In the genomic region with DNA sequence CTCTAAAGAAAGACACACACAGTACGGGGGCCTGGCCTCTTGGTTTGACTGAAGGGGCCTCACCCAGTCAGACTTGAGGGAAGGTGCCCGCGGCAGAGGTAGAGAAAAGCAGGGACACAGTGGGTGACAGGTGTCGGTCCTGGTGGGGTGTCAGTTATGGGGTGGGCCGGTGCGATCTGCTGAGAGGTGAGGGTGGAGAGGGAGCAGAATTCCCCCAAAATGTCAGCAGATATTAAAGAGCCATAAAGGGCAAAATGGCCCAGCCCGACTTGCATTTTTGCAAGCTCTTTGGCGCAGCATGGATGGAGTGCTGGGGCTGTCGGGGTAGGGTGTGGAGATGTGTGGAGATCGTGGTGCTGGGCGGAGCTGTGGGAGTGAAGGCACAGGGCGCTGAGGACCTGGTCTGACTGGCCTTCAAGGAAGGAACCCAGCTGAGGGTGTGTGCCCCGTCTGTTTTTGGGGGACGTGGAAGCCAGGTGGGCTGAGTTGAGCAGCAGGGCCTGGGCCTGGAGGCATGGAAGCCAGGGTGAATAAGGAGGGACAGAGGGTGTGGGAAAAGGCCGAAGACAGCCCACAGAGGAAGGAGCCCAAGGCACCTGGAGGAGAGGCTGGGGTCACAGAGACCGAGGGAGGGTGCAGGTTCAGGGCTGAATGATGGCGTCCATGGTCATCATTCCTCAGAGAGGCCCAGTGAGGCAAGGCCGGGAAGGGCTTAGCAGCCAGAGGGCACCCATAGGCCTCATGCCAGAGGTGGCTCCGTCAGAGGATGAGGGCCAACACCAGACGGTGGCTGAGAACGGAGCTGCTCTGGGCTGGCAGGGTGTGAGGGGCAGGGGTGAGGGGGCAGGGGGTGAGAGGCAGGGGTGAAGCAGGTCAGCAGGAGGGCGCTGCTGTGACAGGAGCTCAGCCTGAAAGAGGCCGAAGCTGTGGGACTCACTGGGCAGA, we compare ENCODE assay signal across 14 cellular contexts. TPM values are rescaled to one million over a fixed set of nuclear protein-coding genes. Genes with fewer than 3 reads are reported as not detected.
A peak's percentile ranks its signal among the peaks of the same experiment; 100 is the strongest.
DNase-seq lines count a peak whose midpoint lies in the region; ATAC-seq, FAIRE-seq and TF ChIP-seq lines count a peak whose summit lies in the region.
"Had no signal": no experiment of that assay in that cellular context is flagged by ENCODE, and none has a peak within 500 bp of the region (broad histone marks: within the 10 kb centered on the region; RNA-seq: fewer than 3 reads in every experiment).

No MANE protein-coding gene starts in this region.

- no peak for TF ChIP-seq POLR2A in upper lobe of left lung (IDR thresholded peaks at IDR 0.05)
- no peak for TF ChIP-seq POLR2A in HepG2 (IDR thresholded peaks at IDR 0.05; ENCODE audit: insufficient read depth in 1 of 2, low read depth in 2 of 2, low read length in 2 of 2)

- intact Hi-C loops in activated naive CD4-positive, alpha-beta T cell treated with anti-CD3 and anti-CD28 coated beads for 36 hours (cut with micrococcal nuclease) = no loop called here
- intact Hi-C loops in lower lobe of right lung (cut with DNase I) = no loop called here
- intact Hi-C loops in HepG2 (cut with micrococcal nuclease; ENCODE audit: unreplicated experiment) = no loop called here

- H3K36me3 Mint-ChIP-seq in activated naive CD4-positive, alpha-beta T cell treated with anti-CD3 and anti-CD28 coated beads for 36 hours (ENCODE audit: low read depth) = peaks cover 9% of the 10 kb centered on the region
- H3K36me3 Mint-ChIP-seq in activated naive CD4-positive, alpha-beta T cell treated with anti-CD3 and anti-CD28 coated beads, Interleukin-2, amount 50 U/mL, for 72 hours = peaks cover 0 to 4% of the 10 kb centered on the region in 2 donors

- CTCF ChIA-PET in activated naive CD4-positive, alpha-beta T cell treated with anti-CD3 and anti-CD28 coated beads for 36 hours (lab: Charles Lee) = interaction anchor here (0.6 kb wide), 1 partner anchor 107 kb away, joined by 4 read pairs; no protein-coding TSS in a partner anchor
- CTCF ChIA-PET in HepG2 (lab: Yijun Ruan, JAX; ENCODE audit: low intra/inter-chr PET ratio, low total read pairs) = no interaction called here

- no peak overlapping the region for H2AFZ ChIP-seq in HepG2 (ENCODE audit: low read length)

- no peak for TF ChIP-seq CTCF in lower lobe of right lung (IDR thresholded peaks at IDR 0.05)
- TF ChIP-seq CTCF in upper lobe of left lung (IDR thresholded peaks at IDR 0.05) = no peak
- no peak for TF ChIP-seq CTCF in HepG2 (CRISPR knock-in tag; IDR thresholded peaks at IDR 0.05)

- no peak for FAIRE-seq in HepG2 (lab: Jason Lieb, UNC)

- 93 to 95% methylated on average over 21 to 23 of the region's 23 CpGs for WGBS in upper lobe of left lung, 2 donors
- whole genome bisulfite sequencing in HepG2 (ENCODE audit: low lambda C conversion rate) = 96% methylated on average over 23 of the region's 23 CpGs

- H3K9ac ChIP-seq in HepG2 (ENCODE audit: insufficient read depth, low read depth, low read length) = no peak overlapping the region

- no peak for DNase-seq in activated naive CD4-positive, alpha-beta T cell treated with anti-CD3 and anti-CD28 coated beads for 36 hours
- no peak for DNase-seq in activated naive CD4-positive, alpha-beta T cell treated with Interleukin-2 at 50 U/mL for 16 hours
- no peak for DNase-seq in activated naive CD4-positive, alpha-beta T cell treated with anti-CD3 and anti-CD28 coated beads, Interleukin-2, amount 50 U/mL, for 72 hours (ENCODE audit: low spot score in 2 of 2)
- DNase-seq in lower lobe of right lung (no peak), upper lobe of left lung (no peak), HepG2 (ENCODE audit: low spot score) (no peak), GF-D8 (lab: John Stamatoyannopoulos, UW) (no peak), activated gamma-delta T cell (lab: John Stamatoyannopoulos, UW) (no peak)
- DNase-seq: activated CD4-positive, alpha-beta T cell treated with anti-CD3 and anti-CD28 coated beads, Interleukin-2, amount 50 U/mL, for 1 hour; DMS 273 treated with DMSO at 0.1 percent for 48 hours; NCI-H1930; NCI-H524 treated with DMSO at 0.1 percent for 48 hours had no signal

- POLR2A ChIA-PET in HepG2 (lab: Yijun Ruan, JAX) = no interaction called here

- TF ChIP-seq RAD21 in HepG2 (CRISPR knock-in tag; IDR thresholded peaks at IDR 0.05) = no peak

- H3K27ac ChIP-seq in lower lobe of right lung (no peak overlapping the region), upper lobe of left lung (no peak overlapping the region), HepG2 (ENCODE audit: extremely low read length, insufficient read depth, low read length) (no peak overlapping the region)
- H3K27ac ChIP-seq: Peyer's patch had no signal

- no peaks in the 10 kb centered on the region for H3K27me3 Mint-ChIP-seq in activated naive CD4-positive, alpha-beta T cell treated with anti-CD3 and anti-CD28 coated beads for 36 hours (ENCODE audit: low read depth)

- in situ Hi-C loops in HepG2 (cut with HindIII; ENCODE audit: extremely low pct_ligation_motif_present, low pct_unique_long_range_greater_than_20kb) = no loop called here

- H3K9me3 ChIP-seq in lower lobe of right lung (no peaks in the 10 kb centered on the region), upper lobe of left lung (no peaks in the 10 kb centered on the region), HepG2 (ENCODE audit: low read length) (no peaks in the 10 kb centered on the region)
- H3K9me3 ChIP-seq: Peyer's patch had no signal

- TF ChIP-seq EP300 in upper lobe of left lung (IDR thresholded peaks at IDR 0.05) = no peak
- no peak for TF ChIP-seq EP300 in HepG2 (IDR thresholded peaks at IDR 0.05; ENCODE audit: low read depth in 2 of 2, low read length in 2 of 2)
- no peak for TF ChIP-seq EP300 in HepG2 (CRISPR knock-in tag; IDR thresholded peaks at IDR 0.05; ENCODE audit: borderline replicate concordance)

- no peaks in the 10 kb centered on the region for H3K4me1 Mint-ChIP-seq in activated naive CD4-positive, alpha-beta T cell treated with anti-CD3 and anti-CD28 coated beads for 36 hours (ENCODE audit: low read depth)

- H3K9me3 Mint-ChIP-seq in activated naive CD4-positive, alpha-beta T cell treated with anti-CD3 and anti-CD28 coated beads for 36 hours = no peaks in the 10 kb centered on the region
- H3K9me3 Mint-ChIP-seq in activated naive CD4-positive, alpha-beta T cell treated with anti-CD3 and anti-CD28 coated beads, Interleukin-2, amount 50 U/mL, for 72 hours = no peaks in the 10 kb centered on the region
- H3K9me3 Mint-ChIP-seq: nephron had no signal

- no peak overlapping the region for H3K4me3 Mint-ChIP-seq in activated naive CD4-positive, alpha-beta T cell treated with anti-CD3 and anti-CD28 coated beads for 36 hours

- H3K4me2 ChIP-seq in HepG2 (ENCODE audit: low read depth, low read length) = no peak overlapping the region

- no peaks in the 10 kb centered on the region for H3K27me3 ChIP-seq in lower lobe of right lung (ENCODE audit: low read depth)
- no peaks in the 10 kb centered on the region for H3K27me3 ChIP-seq in upper lobe of left lung
- no peaks in the 10 kb centered on the region for H3K27me3 ChIP-seq in HepG2 (ENCODE audit: control insufficient read depth in 1 of 2, insufficient read depth in 2 of 2, low read length in 2 of 2)
- H3K27me3 ChIP-seq: Peyer's patch had no signal

- no peak overlapping the region for H3K4me3 ChIP-seq in lower lobe of right lung
- no peak overlapping the region for H3K4me3 ChIP-seq in upper lobe of left lung
- no peak overlapping the region for H3K4me3 ChIP-seq in HepG2 (replicated peaks in 1 of 3; ENCODE audit: insufficient read depth in 1 of 3, low read depth in 2 of 3, low read length in 3 of 3)
- H3K4me3 ChIP-seq: Peyer's patch had no signal

- H3K27ac Mint-ChIP-seq in activated naive CD4-positive, alpha-beta T cell treated with anti-CD3 and anti-CD28 coated beads for 36 hours = peak overlapping the region; percentile 3
- peak overlapping the region; percentile 75 to 98 for H3K27ac Mint-ChIP-seq in activated naive CD4-positive, alpha-beta T cell treated with anti-CD3 and anti-CD28 coated beads, Interleukin-2, amount 50 U/mL, for 72 hours
- H3K27ac Mint-ChIP-seq: nephron had no signal

- peak; percentile 28 to 34 for ATAC-seq in activated naive CD4-positive, alpha-beta T cell treated with anti-CD3 and anti-CD28 coated beads, Interleukin-2, amount 50 U/mL, for 72 hours
- ATAC-seq in lower lobe of right lung (peak; percentile 20 to 25), upper lobe of left lung (ENCODE audit: low FRiP score in 2 of 2) (peak; percentile 8 to 60), HepG2 (no peak; the same call in 1 of the 3 replicates)

- H3K36me3 ChIP-seq in lower lobe of right lung (peaks cover 86% of the 10 kb centered on the region), upper lobe of left lung (peaks cover 9 to 78% (median 46%) of the 10 kb centered on the region in 4 donors), HepG2 (replicated peaks in 1 of 2; ENCODE audit: control insufficient read depth in 1 of 2, insufficient read depth in 2 of 2, low read length in 2 of 2) (peaks cover 0 to 23% of the 10 kb centered on the region in 2 experiments; a peak in 3 of 5 replicates)

- H4K20me1 ChIP-seq in HepG2 (ENCODE audit: insufficient read depth, low read length) = no peaks in the 10 kb centered on the region

- H3K4me1 ChIP-seq in lower lobe of right lung (no peaks in the 10 kb centered on the region), upper lobe of left lung (no peaks in the 10 kb centered on the region), HepG2 (ENCODE audit: insufficient read depth, low read length) (no peaks in the 10 kb centered on the region)
- H3K4me1 ChIP-seq: Peyer's patch had no signal

- no peaks in the 10 kb centered on the region for H3K79me2 ChIP-seq in HepG2 (ENCODE audit: insufficient read depth, low read length)

- BruUV-seq in HepG2 (replicated peaks; lab: Mats Ljungman, UMichigan) = no TSS peak

RNA-seq across cellular contexts. Expression of gene DYNC1H1, which starts 48.2 kb away (rescaled TPM):
- 100 to 1,000 TPM; 207 to 208 TPM for total RNA-seq in activated naive CD4-positive, alpha-beta T cell treated with anti-CD3 and anti-CD28 coated beads for 36 hours
- 100 to 1,000 TPM; 368 to 465 TPM for total RNA-seq in activated naive CD4-positive, alpha-beta T cell treated with anti-CD3 and anti-CD28 coated beads, Interleukin-2, amount 50 U/mL, for 72 hours
- total RNA-seq in lower lobe of right lung (437 TPM), upper lobe of left lung (100 to 1,000 TPM; 352 to 556 (median 447) TPM), HepG2 (2016; rRNA removed; fragmentation: Illumina TruSeq; extraction: Trizol) (239 and 386 TPM in 2 replicates)
- 33.0 and 38.5 TPM in 2 replicates for total RNA-seq in HepG2 (2016; cell fraction: cytosol; rRNA removed; fragmentation: Illumina TruSeq; extraction: Trizol; ENCODE audit: low read depth)
- total RNA-seq in HepG2 (2016; cell fraction: insoluble cytoplasmic fraction; rRNA removed; fragmentation: Illumina TruSeq; extraction: Trizol) = 231 and 328 TPM in 2 replicates
- 57.3 and 69.8 TPM in 2 replicates for total RNA-seq in HepG2 (2016; cell fraction: membrane; rRNA removed; fragmentation: Illumina TruSeq; extraction: Trizol)
- total RNA-seq in HepG2 (2016; cell fraction: nucleus; rRNA removed; fragmentation: Illumina TruSeq; extraction: Trizol) = 296 and 345 TPM in 2 replicates
- polyA plus RNA-seq in HepG2 (2011; rRNA removed) = 74.4 and 102 TPM in 2 replicates
- polyA plus RNA-seq in HepG2 (2011; cell fraction: cytosol; rRNA removed) = 102 and 115 TPM in 2 replicates
- 192 and 221 TPM in 2 replicates for polyA plus RNA-seq in HepG2 (2011; cell fraction: nucleus; rRNA removed)
- 126 and 135 TPM in 2 replicates for polyA plus RNA-seq in HepG2 (2012)
- 11.1 and 13.5 TPM in 2 replicates for polyA plus RNA-seq in HepG2 (2016; cell fraction: cytosol; fragmentation: Illumina TruSeq; extraction: Trizol; ENCODE audit: low read depth)
- polyA plus RNA-seq in HepG2 (2016; cell fraction: insoluble cytoplasmic fraction; fragmentation: Illumina TruSeq; extraction: Trizol; ENCODE audit: low read depth) = 132 and 159 TPM in 2 replicates
- polyA plus RNA-seq in HepG2 (2016; cell fraction: membrane; fragmentation: Illumina TruSeq; extraction: Trizol; ENCODE audit: low read depth) = 18.9 and 22.7 TPM in 2 replicates
- 236 and 267 TPM in 2 replicates for polyA plus RNA-seq in HepG2 (2016; cell fraction: nucleus; fragmentation: Illumina TruSeq; extraction: Trizol; ENCODE audit: insufficient read depth, low read depth)
- 411 and 518 TPM in 2 replicates for polyA minus RNA-seq in HepG2 (2011; rRNA and poly(A)+ RNA removed; ENCODE audit: low replicate concordance)
- 317 and 327 TPM in 2 replicates for polyA minus RNA-seq in HepG2 (2011; cell fraction: cytosol; rRNA and poly(A)+ RNA removed)
- polyA minus RNA-seq in HepG2 (2011; cell fraction: nucleus; rRNA and poly(A)+ RNA removed) = 190 and 258 TPM in 2 replicates
